In genomic region chr2:218876562-218877219, GRCh38 we compare ENCODE assay signal across 8 cellular contexts. TPM values are rescaled to one million over a fixed set of nuclear protein-coding genes. Genes with fewer than 3 reads are reported as not detected.
A peak's percentile ranks its signal among the peaks of the same experiment; 100 is the strongest.
DNase-seq lines count a peak whose midpoint lies in the region; ATAC-seq and TF ChIP-seq lines count a peak whose summit lies in the region.

No MANE protein-coding gene starts in this region.

- H3T11ph ChIP-seq in H9 (ENCODE audit: low read length): no peak overlapping the region

- H2BK12ac ChIP-seq in H9 (ENCODE audit: insufficient read length, low read depth, low read length): no peak overlapping the region

- H3K4me1 Mint-ChIP-seq in H9 (peaks cover 26 to 40% of the 10 kb centered on the region in 2 experiments), memory B cell (peaks cover 41% of the 10 kb centered on the region)
- peaks cover 48 to 70% of the 10 kb centered on the region in 2 donors for H3K4me1 Mint-ChIP-seq in stimulated activated naive B cell treated with anti-CD40 and anti-IgM and Interleukin-4, amounts not matched to agents 10 μg/mL and 1 μg/mL and 100 μg/mL, for 72 hours

- H3K23me2 ChIP-seq in H9 (ENCODE audit: insufficient read length, low read depth, low read length, poor library complexity, severe bottlenecking): peaks cover 2% of the 10 kb centered on the region

- H4K8ac ChIP-seq in H9 (replicated peaks; ENCODE audit: insufficient read length, low read depth, low read length): no peak overlapping the region

- H3K56ac ChIP-seq in H9 (ENCODE audit: insufficient read length, low read depth, low read length): no peak overlapping the region

- H2BK15ac ChIP-seq in H9 (ENCODE audit: low read depth, low read length): no peak overlapping the region

- H3K23ac ChIP-seq in H9 (ENCODE audit: insufficient read length, low read depth, low read length): no peak overlapping the region

- WGBS in H9 (ENCODE audit: extremely low coverage, insufficient read length, low lambda C conversion rate): no CpG with 5 or more reads among the region's 3 CpGs

- no peak overlapping the region for H3K4me3 Mint-ChIP-seq in H9
- H3K4me3 Mint-ChIP-seq in memory B cell: no peak overlapping the region
- H3K4me3 Mint-ChIP-seq in stimulated activated naive B cell treated with anti-CD40 and anti-IgM and Interleukin-4, amounts not matched to agents 10 μg/mL and 1 μg/mL and 100 μg/mL, for 72 hours: no peak overlapping the region

- H3K27ac Mint-ChIP-seq in H9: no peak overlapping the region
- peak overlapping the region; percentile 50 for H3K27ac Mint-ChIP-seq in memory B cell
- no peak overlapping the region for H3K27ac Mint-ChIP-seq in stimulated activated naive B cell treated with anti-CD40 and anti-IgM and Interleukin-4, amounts not matched to agents 10 μg/mL and 1 μg/mL and 100 μg/mL, for 72 hours

- no peak overlapping the region for H3K4ac ChIP-seq in H9 (ENCODE audit: low read depth, low read length)

- H3K36me3 Mint-ChIP-seq in H9 (ENCODE audit: insufficient read depth in 1 of 3, low read depth in 3 of 3) (no peaks in the 10 kb centered on the region; a peak in 2 of 7 replicates), memory B cell (no peaks in the 10 kb centered on the region)
- H3K36me3 Mint-ChIP-seq in stimulated activated naive B cell treated with anti-CD40 and anti-IgM and Interleukin-4, amounts not matched to agents 10 μg/mL and 1 μg/mL and 100 μg/mL, for 72 hours: peaks cover 0 to 3% of the 10 kb centered on the region in 2 donors

- H2BK5ac ChIP-seq in H9 (ENCODE audit: insufficient read length, low read length): no peak overlapping the region

- ATAC-seq in memory B cell (ENCODE audit: low read depth) (no peak), HG03442 (IDR thresholded peaks at IDR 0.05; ENCODE audit: unreplicated experiment) (no peak)
- no peak for ATAC-seq in stimulated activated naive B cell treated with anti-CD40 and anti-IgM and Interleukin-4, amounts not matched to agents 10 μg/mL and 1 μg/mL and 100 μg/mL, for 72 hours (replicated peaks)

- H2BK120ac ChIP-seq in H9 (ENCODE audit: low read depth, low read length, poor library complexity, severe bottlenecking): no peak overlapping the region

- H2AK5ac ChIP-seq in H9 (ENCODE audit: insufficient read length, low read length): no peak overlapping the region

- H3K9me3 Mint-ChIP-seq in H9 (peaks cover 2% of the 10 kb centered on the region in 2 experiments; a peak in 2 of 5 replicates), memory B cell (no peaks in the 10 kb centered on the region)
- H3K9me3 Mint-ChIP-seq in stimulated activated naive B cell treated with anti-CD40 and anti-IgM and Interleukin-4, amounts not matched to agents 10 μg/mL and 1 μg/mL and 100 μg/mL, for 72 hours: no peaks in the 10 kb centered on the region

- TF ChIP-seq CTCF in H9 (conservative IDR thresholded peaks at IDR 0.05): peak; percentile 95

- H3K79me1 ChIP-seq in H9 (ENCODE audit: insufficient read depth, low read depth, low read length, poor library complexity, severe bottlenecking): no peaks in the 10 kb centered on the region

- H3K79me2 ChIP-seq in H9 (ENCODE audit: insufficient read depth, low read length): no peaks in the 10 kb centered on the region

- no peak overlapping the region for H2BK20ac ChIP-seq in H9 (ENCODE audit: low read depth, low read length, poor library complexity, severe bottlenecking)

- no peak overlapping the region for H4K5ac ChIP-seq in H9 (ENCODE audit: insufficient read length, low read depth, low read length)

- H4K91ac ChIP-seq in H9 (ENCODE audit: insufficient read length, low read depth, low read length): no peak overlapping the region

- peaks cover 93% of the 10 kb centered on the region for H3K27me3 ChIP-seq in H9 (ENCODE audit: insufficient read depth, low read length)

- no peak overlapping the region for H2AFZ ChIP-seq in H9 (ENCODE audit: low read length)

- H3K27ac ChIP-seq in H9 (ENCODE audit: insufficient read length, low read depth, low read length): no peak overlapping the region

- no peak overlapping the region for H3K9ac ChIP-seq in H9 (ENCODE audit: extremely low read depth, insufficient read length, low read length)

- peaks cover 2% of the 10 kb centered on the region for H4K20me1 ChIP-seq in H9 (ENCODE audit: control insufficient read depth, insufficient read depth, insufficient read length)

- H3K14ac ChIP-seq in H9 (ENCODE audit: insufficient read depth, low read length): no peak overlapping the region

- H3K27me3 Mint-ChIP-seq in H9 (ENCODE audit: low read depth) (peaks cover 97% of the 10 kb centered on the region), memory B cell (peaks cover 13% of the 10 kb centered on the region)
- peaks cover 21 to 27% of the 10 kb centered on the region in 2 donors for H3K27me3 Mint-ChIP-seq in stimulated activated naive B cell treated with anti-CD40 and anti-IgM and Interleukin-4, amounts not matched to agents 10 μg/mL and 1 μg/mL and 100 μg/mL, for 72 hours

- H3K9me3 ChIP-seq in H9 (ENCODE audit: control insufficient read depth, low read depth, low read length): no peaks in the 10 kb centered on the region

- H3K18ac ChIP-seq in H9 (ENCODE audit: insufficient read length, low read depth, low read length): no peak overlapping the region

- H3K4me2 ChIP-seq in H9 (ENCODE audit: insufficient read depth, insufficient read length, low read length): no peak overlapping the region

- H3K4me1 ChIP-seq in H9 (ENCODE audit: insufficient read depth, low read length): no peaks in the 10 kb centered on the region

- DNase-seq in Ammon's horn (ENCODE audit: low spot score) (peak; percentile 73), H9 (peak; percentile 81), NCI-H69 (lab: John Stamatoyannopoulos, UW) (peak; percentile 73), memory B cell (ENCODE audit: low spot score in 2 of 2) (peak; percentile 85)
- DNase-seq in activated CD4-positive, alpha-beta T cell treated with anti-CD3 and anti-CD28 coated beads, Interleukin-2, amount 50 U/mL, for 48 hours: peak; percentile 81 to 84
- DNase-seq in effector CD4-positive, alpha-beta T cell: peak; percentile 68
- DNase-seq in stimulated activated naive B cell treated with anti-CD40 and anti-IgM and Interleukin-4, amounts not matched to agents 10 μg/mL and 1 μg/mL and 100 μg/mL, for 72 hours: peak; percentile 64

RNA-seq across cellular contexts. Expression of gene WNT10A, which starts 4.0 kb away (rescaled TPM):
- total RNA-seq in H9 (2021): not detected in 2 replicates

RNA-seq across cellular contexts. Expression of gene WNT6, which starts 17.1 kb away (rescaled TPM):
- not detected in 2 replicates for total RNA-seq in H9 (2021)

RNA-seq across cellular contexts. Expression of gene PRKAG3, which starts 45.1 kb away (rescaled TPM):
- total RNA-seq in H9 (2021): not detected in 2 replicates
